8 cellular contexts compared by ENCODE assay signal in the genomic region with DNA sequence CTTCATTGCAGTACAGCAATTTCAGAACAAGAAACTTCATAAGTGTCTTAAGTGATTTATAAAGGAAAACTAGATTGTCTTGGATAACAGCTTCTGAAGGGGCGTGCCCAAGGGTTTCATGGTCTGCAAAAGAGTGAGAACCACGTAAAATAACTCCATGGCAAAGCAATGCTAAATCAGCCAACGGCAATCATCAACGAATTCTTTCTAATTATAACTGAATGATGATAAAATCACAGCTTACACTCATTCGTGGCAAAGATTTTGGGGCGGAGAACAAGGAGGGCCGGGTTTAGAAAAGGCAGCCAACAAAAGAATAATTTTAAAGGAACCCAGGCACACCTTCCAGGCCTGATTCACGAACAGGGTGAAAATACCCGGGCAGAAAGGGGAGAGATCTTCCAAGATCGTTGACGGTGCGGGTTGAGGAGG. TPM values are rescaled to one million over a fixed set of nuclear protein-coding genes. Genes with fewer than 3 reads are reported as not detected.
A peak's percentile ranks its signal among the peaks of the same experiment; 100 is the strongest.
DNase-seq lines count a peak whose midpoint lies in the region; ATAC-seq and TF ChIP-seq lines count a peak whose summit lies in the region.

No MANE protein-coding gene starts in this region.

- H3K27me3 ChIP-seq in foreskin keratinocyte (no peaks in the 10 kb centered on the region), parathyroid adenoma (ENCODE audit: control insufficient read depth, insufficient read depth, low read length) (no peaks in the 10 kb centered on the region)

- peak overlapping the region; percentile 84 for H2AFZ ChIP-seq in parathyroid adenoma

- peak overlapping the region; percentile 89 for H3K4me3 ChIP-seq in parathyroid adenoma (ENCODE audit: low read depth, low read length)

- H3K4me2 ChIP-seq in parathyroid adenoma (ENCODE audit: low read length): peak overlapping the region; percentile 95

- no peaks in the 10 kb centered on the region for H3K79me2 ChIP-seq in parathyroid adenoma

- CTCF ChIA-PET in activated CD8-positive, alpha-beta T cell treated with anti-CD3 and anti-CD28 coated beads, Interleukin-2, amount 10 ng/mL, durations not matched to agents 7 days and 5 days (lab: Charles Lee): interaction anchor here (1.3 kb wide), 1 partner anchor 199 kb away, joined by 4 read pairs; no protein-coding TSS in a partner anchor

- no peaks in the 10 kb centered on the region for H3K27me3 Mint-ChIP-seq in activated CD8-positive, alpha-beta T cell treated with anti-CD3 and anti-CD28 coated beads, Interleukin-2, amount 10 ng/mL, durations not matched to agents 7 days and 5 days (ENCODE audit: low read depth)

- H3K4me1 ChIP-seq in foreskin keratinocyte: peaks cover 14% of the 10 kb centered on the region
- peaks cover 5% of the 10 kb centered on the region for H3K4me1 ChIP-seq in parathyroid adenoma

- TF ChIP-seq CTCF in foreskin keratinocyte (conservative IDR thresholded peaks at IDR 0.05): no peak
- no peak for TF ChIP-seq CTCF in parathyroid adenoma (IDR thresholded peaks at IDR 0.05)

- peaks cover 16% of the 10 kb centered on the region for H3K36me3 Mint-ChIP-seq in activated CD8-positive, alpha-beta T cell treated with anti-CD3 and anti-CD28 coated beads, Interleukin-2, amount 10 ng/mL, durations not matched to agents 7 days and 5 days (ENCODE audit: low read depth)

- peak; percentile 13 for DNase-seq in GM03348 (ENCODE audit: low spot score)
- no peak for DNase-seq in activated CD8-positive, alpha-beta T cell treated with anti-CD3 and anti-CD28 coated beads, Interleukin-2, amount 10 ng/mL, durations not matched to agents 7 days and 5 days
- DNase-seq in foreskin keratinocyte: peak; percentile 17 to 58
- no peak for DNase-seq in activated CD8-positive, alpha-beta memory T cell treated with anti-CD3 and anti-CD28 coated beads, Interleukin-2, amount 50 U/mL, for 48 hours
- DNase-seq in KG1 (lab: John Stamatoyannopoulos, UW): no peak

- H3K27ac ChIP-seq in foreskin keratinocyte (peak overlapping the region; percentile 85), parathyroid adenoma (peak overlapping the region; percentile 86)

- peak overlapping the region; percentile 94 for H3K4me3 Mint-ChIP-seq in activated CD8-positive, alpha-beta T cell treated with anti-CD3 and anti-CD28 coated beads, Interleukin-2, amount 10 ng/mL, durations not matched to agents 7 days and 5 days

- H3K27ac Mint-ChIP-seq in activated CD8-positive, alpha-beta T cell treated with anti-CD3 and anti-CD28 coated beads, Interleukin-2, amount 10 ng/mL, durations not matched to agents 7 days and 5 days: peak overlapping the region; percentile 92

- H3K4me1 Mint-ChIP-seq in activated CD8-positive, alpha-beta T cell treated with anti-CD3 and anti-CD28 coated beads, Interleukin-2, amount 10 ng/mL, durations not matched to agents 7 days and 5 days (ENCODE audit: low read depth): peaks cover 46% of the 10 kb centered on the region

- no peaks in the 10 kb centered on the region for H3K36me3 ChIP-seq in parathyroid adenoma (ENCODE audit: control insufficient read depth, insufficient read depth, low read length)

- H3K9me3 ChIP-seq in parathyroid adenoma (ENCODE audit: control insufficient read depth, low read length): no peaks in the 10 kb centered on the region

- peak; percentile 3 for ATAC-seq in HG03520 (IDR thresholded peaks at IDR 0.05; ENCODE audit: unreplicated experiment)
- ATAC-seq in activated CD8-positive, alpha-beta T cell treated with anti-CD3 and anti-CD28 coated beads, Interleukin-2, amount 10 ng/mL, durations not matched to agents 7 days and 5 days: peak; percentile 8
- ATAC-seq in foreskin keratinocyte: peak; percentile 8
- ATAC-seq in HG03108 (IDR thresholded peaks at IDR 0.05; ENCODE audit: unreplicated experiment): no peak

- no peaks in the 10 kb centered on the region for H3K9me3 Mint-ChIP-seq in activated CD8-positive, alpha-beta T cell treated with anti-CD3 and anti-CD28 coated beads, Interleukin-2, amount 10 ng/mL, durations not matched to agents 7 days and 5 days (ENCODE audit: insufficient read depth)

- POLR2A ChIA-PET in activated CD8-positive, alpha-beta T cell treated with anti-CD3 and anti-CD28 coated beads, Interleukin-2, amount 10 ng/mL, durations not matched to agents 7 days and 5 days (lab: Charles Lee): interaction anchor here (0.6 kb wide), 1 partner anchor 276 kb away, joined by 4 read pairs; no protein-coding TSS in a partner anchor

- H3K9ac ChIP-seq in parathyroid adenoma: no peak overlapping the region

RNA-seq across cellular contexts. Expression of gene ZBTB41, which starts 0.6 kb away (rescaled TPM):
- 1 to 10 TPM; 5.3 TPM for total RNA-seq in activated CD8-positive, alpha-beta T cell treated with anti-CD3 and anti-CD28 coated beads, Interleukin-2, amount 10 ng/mL, durations not matched to agents 7 days and 5 days
- total RNA-seq in foreskin keratinocyte: 9.5 and 9.6 TPM in 2 replicates
- 1.2 and 1.3 TPM in 2 replicates for polyA plus RNA-seq in foreskin keratinocyte

RNA-seq across cellular contexts. Expression of gene ASPM, which starts 54.0 kb away (rescaled TPM):
- total RNA-seq in activated CD8-positive, alpha-beta T cell treated with anti-CD3 and anti-CD28 coated beads, Interleukin-2, amount 10 ng/mL, durations not matched to agents 7 days and 5 days: 10 to 100 TPM; 87.5 to 87.9 TPM
- total RNA-seq in foreskin keratinocyte: 32.6 and 39.2 TPM in 2 replicates
- 7.7 and 10.9 TPM in 2 replicates for polyA plus RNA-seq in foreskin keratinocyte

Comparison
In these comparisons a context has a peak if more than half of its experiments do, and no peak if none do; other contexts are left out.
1. DNase-seq: peak in GM03348 (single experiment) and foreskin keratinocyte (2 of 2); none in activated CD8-positive, alpha-beta T cell treated with anti-CD3 and anti-CD28 coated beads, Interleukin-2, amount 10 ng/mL, durations not matched to agents 7 days and 5 days (single experiment), activated CD8-positive, alpha-beta memory T cell treated with anti-CD3 and anti-CD28 coated beads, Interleukin-2, amount 50 U/mL, for 48 hours (single experiment) and KG1 (single experiment).